In genomic region chr7:7739718-7740355, GRCh38 we compare ENCODE assay signal across 17 cellular contexts. TPM values are rescaled to one million over a fixed set of nuclear protein-coding genes. Genes with fewer than 3 reads are reported as not detected.
A peak's percentile ranks its signal among the peaks of the same experiment; 100 is the strongest.
DNase-seq lines count a peak whose midpoint lies in the region; ATAC-seq, FAIRE-seq and TF ChIP-seq lines count a peak whose summit lies in the region.
"Had no signal": no experiment of that assay in that cellular context is flagged by ENCODE, and none has a peak within 500 bp of the region (broad histone marks: within the 10 kb centered on the region; RNA-seq: fewer than 3 reads in every experiment).

No MANE protein-coding gene starts in this region.

- H3K36me3 ChIP-seq in GM12878 (ENCODE audit: control insufficient read depth in 2 of 2, insufficient read depth in 2 of 2, low read length in 1 of 2) (no peaks in the 10 kb centered on the region; a peak in 1 of 4 replicates), thyroid gland (no peaks in the 10 kb centered on the region)
- H3K36me3 ChIP-seq: ascending aorta, MG63, tibial artery had no signal

- TF ChIP-seq CTCF in GM12878 (IDR thresholded peaks at IDR 0.05 in 2 of 3, conservative IDR thresholded peaks at IDR 0.05 in 1 of 3; ENCODE audit: control insufficient read depth in 2 of 3, extremely low read depth in 1 of 3, insufficient read depth in 1 of 3, low read depth in 3 of 3, low read length in 3 of 3): no peak
- no peak for TF ChIP-seq CTCF in thyroid gland (IDR thresholded peaks at IDR 0.05)

- RAD21 ChIA-PET in GM12878 (lab: Charles Lee; ENCODE audit: unreplicated experiment): interaction anchor here (1.0 to 5.5 kb wide), 23 partner anchors 18 to 476 kb away, joined by 3 to 39 read pairs (median 5); partner anchors contain the start of gene RPA3

- SMC1A ChIA-PET in GM12878 (lab: Charles Lee; ENCODE audit: uncharacterized antibody, unreplicated experiment): interaction anchor here (0.9 to 8.0 kb wide), 35 partner anchors 10 to 478 kb away, joined by 3 to 87 read pairs (median 6); partner anchors contain the start of genes RPA3 and UMAD1

- no peak overlapping the region for H3K4me3 ChIP-seq in GM12878
- no peak overlapping the region for H3K4me3 ChIP-seq in thyroid gland (replicated peaks in 1 of 3)
- H3K4me3 ChIP-seq: ascending aorta, MG63, tibial artery had no signal

- H3K27me3 ChIP-seq in GM12878 (replicated peaks in 1 of 2; ENCODE audit: control insufficient read depth in 2 of 2, insufficient read depth in 2 of 2, low read length in 1 of 2): no peaks in the 10 kb centered on the region
- H3K27me3 ChIP-seq in thyroid gland: no peaks in the 10 kb centered on the region
- H3K27me3 ChIP-seq: ascending aorta, MG63, tibial artery had no signal

- in situ Hi-C loops in GM12878 (cut with MboI) (no loop called here), G401 (cut with HindIII; ENCODE audit: low sequenced_read_pairs) (no loop called here)

- CTCF ChIA-PET in activated naive CD4-positive, alpha-beta T cell treated with anti-CD3 and anti-CD28 coated beads, Interleukin-2, amount 10 ng/mL, durations not matched to agents 7 days and 5 days (lab: Charles Lee): interaction anchor here (1.9 kb wide), 1 partner anchor 58 kb away, joined by 5 read pairs; no protein-coding TSS in a partner anchor
- CTCF ChIA-PET in GM12878 (lab: Yijun Ruan, JAX): interaction anchor here (0.7 to 3.5 kb wide), 16 partner anchors 11 to 558 kb away, joined by 3 to 27 read pairs (median 4); partner anchors contain the start of gene RPA3

- WGBS in GM12878 (ENCODE audit: insufficient coverage, insufficient replicate concordance, low lambda C conversion rate, missing lambda C conversion rate): 82% methylated on average over 3 of the region's 3 CpGs
- 88 to 89% methylated on average over 3 of the region's 3 CpGs for WGBS in thyroid gland, 2 donors

- H3K4me1 Mint-ChIP-seq in activated naive CD4-positive, alpha-beta T cell treated with anti-CD3 and anti-CD28 coated beads, Interleukin-2, amount 50 U/mL, for 24 hours: peaks cover 26% of the 10 kb centered on the region
- H3K4me1 Mint-ChIP-seq in activated naive CD4-positive, alpha-beta T cell treated with anti-CD3 and anti-CD28 coated beads, Interleukin-2, amount 10 ng/mL, durations not matched to agents 7 days and 5 days: no peaks in the 10 kb centered on the region

- H3K9me3 ChIP-seq in GM12878 (replicated peaks; ENCODE audit: control insufficient read depth, insufficient read depth, low read length) (no peaks in the 10 kb centered on the region), thyroid gland (no peaks in the 10 kb centered on the region)
- H3K9me3 ChIP-seq: ascending aorta, MG63, tibial artery had no signal

- H3K4me3 Mint-ChIP-seq in activated naive CD4-positive, alpha-beta T cell treated with anti-CD3 and anti-CD28 coated beads, Interleukin-2, amount 50 U/mL, for 24 hours: no peak overlapping the region
- no peak overlapping the region for H3K4me3 Mint-ChIP-seq in activated naive CD4-positive, alpha-beta T cell treated with anti-CD3 and anti-CD28 coated beads, Interleukin-2, amount 10 ng/mL, durations not matched to agents 7 days and 5 days
- H3K4me3 Mint-ChIP-seq: activated CD8-positive, alpha-beta T cell treated with anti-CD3 and anti-CD28 coated beads, Interleukin-2, amount 10 ng/mL, durations not matched to agents 7 days and 5 days had no signal

- peaks cover 10% of the 10 kb centered on the region for H3K36me3 Mint-ChIP-seq in activated naive CD4-positive, alpha-beta T cell treated with anti-CD3 and anti-CD28 coated beads, Interleukin-2, amount 50 U/mL, for 24 hours
- no peaks in the 10 kb centered on the region for H3K36me3 Mint-ChIP-seq in activated naive CD4-positive, alpha-beta T cell treated with anti-CD3 and anti-CD28 coated beads, Interleukin-2, amount 10 ng/mL, durations not matched to agents 7 days and 5 days

- H3K27me3 Mint-ChIP-seq in activated naive CD4-positive, alpha-beta T cell treated with anti-CD3 and anti-CD28 coated beads, Interleukin-2, amount 50 U/mL, for 24 hours: no peaks in the 10 kb centered on the region
- no peaks in the 10 kb centered on the region for H3K27me3 Mint-ChIP-seq in activated naive CD4-positive, alpha-beta T cell treated with anti-CD3 and anti-CD28 coated beads, Interleukin-2, amount 10 ng/mL, durations not matched to agents 7 days and 5 days

- BruUV-seq in GM12878 (replicated peaks; lab: Mats Ljungman, UMichigan): no TSS peak

- no peak for FAIRE-seq in GM12878 (lab: Jason Lieb, UNC)

- no peaks in the 10 kb centered on the region for H3K79me2 ChIP-seq in GM12878 (ENCODE audit: control insufficient read depth, insufficient read depth, low read length)

- TF ChIP-seq POLR2A in GM12878 (IDR thresholded peaks at IDR 0.05; ENCODE audit: low read depth, low read length): no peak
- no peak for TF ChIP-seq POLR2A in thyroid gland (IDR thresholded peaks at IDR 0.05)

- peak; percentile 44 for ATAC-seq in HG02884 (IDR thresholded peaks at IDR 0.05; ENCODE audit: unreplicated experiment)
- ATAC-seq in GM12878: peak; percentile 68
- no peak for ATAC-seq in GM19035 (IDR thresholded peaks at IDR 0.05; ENCODE audit: unreplicated experiment)
- ATAC-seq: activated CD8-positive, alpha-beta T cell treated with anti-CD3 and anti-CD28 coated beads, Interleukin-2, amount 10 ng/mL, durations not matched to agents 7 days and 5 days had no signal

- intact Hi-C loops in GM12878 (cut with micrococcal nuclease; ENCODE audit: unreplicated experiment) (loop anchor here (2.0 kb wide), 1 partner anchor 19 kb away; no protein-coding TSS in a partner anchor), thyroid gland (cut with DNase I) (loop anchor here (10.0 kb wide), 1 partner anchor 55 kb away; no protein-coding TSS in a partner anchor)

- POLR2A ChIA-PET in GM12878 (lab: Charles Lee): interaction anchor here (0.6 to 1.4 kb wide), 8 partner anchors 11 to 231 kb away, joined by 3 to 4 read pairs (median 3); partner anchors contain the start of gene UMAD1

- no peak for TF ChIP-seq RAD21 in GM12878 (IDR thresholded peaks at IDR 0.05; ENCODE audit: insufficient read depth, low read depth, low read length)

- no peak overlapping the region for H3K9ac ChIP-seq in GM12878 (ENCODE audit: control insufficient read depth, insufficient read depth, low read length)

- no peak for DNase-seq in activated naive CD4-positive, alpha-beta T cell treated with anti-CD3 and anti-CD28 coated beads, Interleukin-2, amount 10 ng/mL, durations not matched to agents 7 days and 5 days
- DNase-seq in GM12878 (ENCODE audit: low read depth, low spot score): no peak
- DNase-seq in thyroid gland: no peak
- no peak for DNase-seq in G401 (ENCODE audit: low spot score)
- no peak for DNase-seq in DMS114 treated with DMSO at 0.1 percent for 48 hours (lab: John Stamatoyannopoulos, UW; ENCODE audit: unreplicated experiment)
- DNase-seq: activated CD8-positive, alpha-beta T cell treated with anti-CD3 and anti-CD28 coated beads, Interleukin-2, amount 10 ng/mL, durations not matched to agents 7 days and 5 days; Calu3; cortex of kidney; MG63; midbrain; occipital lobe; stimulated activated CD4-positive, alpha-beta T cell treated with anti-CD3 and anti-CD28 coated beads, Interleukin-4, amount 100 ng/mL, for 24 hours; tibial artery had no signal

- H3K4me1 ChIP-seq in GM12878 (ENCODE audit: control insufficient read depth, insufficient read depth, low read length): peaks cover 5% of the 10 kb centered on the region; the same call in 1 of the 2 replicates
- peaks cover 15 to 21% of the 10 kb centered on the region in 2 donors for H3K4me1 ChIP-seq in thyroid gland

- H3K27ac ChIP-seq in GM12878 (ENCODE audit: control insufficient read depth, insufficient read depth) (no peak overlapping the region), thyroid gland (peak overlapping the region; percentile 57 to 63 (median 59))
- H3K27ac ChIP-seq: ascending aorta, tibial artery had no signal

- no peaks in the 10 kb centered on the region for H4K20me1 ChIP-seq in GM12878 (ENCODE audit: control insufficient read depth, insufficient read depth)

- no peak for TF ChIP-seq EP300 in GM12878 (IDR thresholded peaks at IDR 0.05; ENCODE audit: borderline replicate concordance in 1 of 2, control insufficient read depth in 1 of 2, low read depth in 2 of 2, low read length in 2 of 2)

- no peak overlapping the region for H2AFZ ChIP-seq in GM12878 (ENCODE audit: control insufficient read depth, low read depth, low read length)

- H3K27ac Mint-ChIP-seq in activated naive CD4-positive, alpha-beta T cell treated with anti-CD3 and anti-CD28 coated beads, Interleukin-2, amount 50 U/mL, for 24 hours: peak overlapping the region; percentile 79
- H3K27ac Mint-ChIP-seq in activated naive CD4-positive, alpha-beta T cell treated with anti-CD3 and anti-CD28 coated beads, Interleukin-2, amount 10 ng/mL, durations not matched to agents 7 days and 5 days: no peak overlapping the region
- H3K27ac Mint-ChIP-seq: activated CD8-positive, alpha-beta T cell treated with anti-CD3 and anti-CD28 coated beads, Interleukin-2, amount 10 ng/mL, durations not matched to agents 7 days and 5 days had no signal

- no peaks in the 10 kb centered on the region for H3K9me3 Mint-ChIP-seq in activated naive CD4-positive, alpha-beta T cell treated with anti-CD3 and anti-CD28 coated beads, Interleukin-2, amount 50 U/mL, for 24 hours
- no peaks in the 10 kb centered on the region for H3K9me3 Mint-ChIP-seq in activated naive CD4-positive, alpha-beta T cell treated with anti-CD3 and anti-CD28 coated beads, Interleukin-2, amount 10 ng/mL, durations not matched to agents 7 days and 5 days

- H3K4me2 ChIP-seq in GM12878 (ENCODE audit: control insufficient read depth, insufficient read depth): peak overlapping the region; percentile 28; the same call in 1 of the 2 replicates

TF ChIP-seq in GM12878, 131 proteins besides CTCF, POLR2A, EP300 and RAD21 (continues in another document):
- TF ChIP-seq SMARCA5 (IDR thresholded peaks at IDR 0.05): peak; percentile 24

RNA-seq across cellular contexts. Expression of gene RPA3, which starts 21.4 kb away (rescaled TPM):
- total RNA-seq in GM12878 (2013; cell fraction: nucleolus; rRNA removed): 22.7 and 28.1 TPM in 2 replicates
- total RNA-seq in GM12878 (2014; rRNA removed) (60.2 and 75.9 TPM in 2 replicates), GM12878 (2014; rRNA removed; fragmentation: Illumina TruSeq; extraction: Trizol) (101 and 105 TPM in 2 replicates), GM12878 (2021) (92.5 and 101 TPM in 2 replicates), thyroid gland (10 to 100 TPM; 21.9 to 39.1 (median 31.3) TPM)
- 165 TPM for polyA plus RNA-seq in GM12878 (2011; ENCODE audit: low read depth)
- polyA plus RNA-seq in GM12878 (2011; rRNA removed) (118 and 212 TPM in 2 replicates), GM12878 (2014; fragmentation: Illumina TruSeq; extraction: Trizol) (97.1 and 98.1 TPM in 2 replicates), GM12878 (2014; fragmentation: Nextera tagmentation; extraction: Ambion mirVana) (100 to 1,000 TPM; 304 to 317 TPM), GM12878 (2014; rRNA removed) (58.1 and 74.0 TPM in 2 replicates), GM12878 (2016; fragmentation: Nextera tagmentation; extraction: Ambion mirVana) (100 to 1,000 TPM; 331 to 343 TPM)
- 42.7 and 49.6 TPM in 2 replicates for polyA plus RNA-seq in GM12878 (2011; cell fraction: cytosol; rRNA removed)
- 28.5 and 33.4 TPM in 2 replicates for polyA plus RNA-seq in GM12878 (2011; cell fraction: nucleus; rRNA removed)
- polyA plus RNA-seq in GM12878 (2012): 105 and 107 TPM in 2 replicates
- 19.9 and 22.3 TPM in 2 replicates for polyA minus RNA-seq in GM12878 (2011; rRNA and poly(A)+ RNA removed)
- polyA minus RNA-seq in GM12878 (2011; cell fraction: cytosol; rRNA and poly(A)+ RNA removed): 8.8 and 15.9 TPM in 2 replicates
- 14.4 and 19.5 TPM in 2 replicates for polyA minus RNA-seq in GM12878 (2011; cell fraction: nucleus; rRNA and poly(A)+ RNA removed)
- total RNA-seq in G401 (2014; rRNA removed; shearing (Covaris generic)): 123 and 170 TPM in 2 replicates
